Comparison of ENCODE assay signal across 12 cellular contexts in the genomic region with DNA sequence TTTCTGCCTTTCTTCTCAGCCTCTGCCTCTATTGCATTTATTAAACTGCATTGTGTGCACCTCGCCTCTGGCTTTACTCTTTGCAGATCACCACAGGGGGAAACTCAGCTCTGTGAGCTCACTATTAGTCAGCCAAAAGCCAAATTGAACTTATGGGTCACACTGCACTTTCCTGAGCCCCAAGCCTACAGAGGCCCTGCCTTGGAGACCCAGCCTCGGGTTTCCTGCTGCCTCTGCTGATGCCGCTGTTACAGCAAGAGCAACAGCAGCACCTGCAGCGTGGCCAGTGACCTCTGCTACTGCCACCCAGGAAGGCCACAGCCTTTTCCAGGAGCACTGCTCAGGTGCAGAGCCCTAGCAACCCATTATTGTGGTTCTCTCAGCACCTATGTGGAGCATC.
DNase-seq lines count a peak whose midpoint lies in the region; ATAC-seq and TF ChIP-seq lines count a peak whose summit lies in the region.
"Had no signal": no experiment of that assay in that cellular context is flagged by ENCODE, and none has a peak within 500 bp of the region (broad histone marks: within the 10 kb centered on the region; RNA-seq: fewer than 3 reads in every experiment).

No MANE protein-coding gene starts in this region.

- no peak for DNase-seq in GM10266 (ENCODE audit: extremely low spot score)
- DNase-seq in HT1080 (ENCODE audit: low read depth), result peak; percentile 89
- DNase-seq in NCI-H2081 (lab: John Stamatoyannopoulos, UW), result no peak
- no peak for DNase-seq in CD8-positive, alpha-beta T cell
- DNase-seq in substantia nigra (lab: John Stamatoyannopoulos, UW), result no peak
- DNase-seq: C1 segment of cervical spinal cord, heart left ventricle, Karpas-422, right cardiac atrium had no signal

- CTCF ChIA-PET in CD8-positive, alpha-beta T cell (lab: Charles Lee), result no interaction called here

- H3K9me3 Mint-ChIP-seq in activated T-helper 17 cell treated with anti-CD3 and anti-CD28 coated beads, Interleukin-2, amount 50 U/mL, for 72 hours, result no peaks in the 10 kb centered on the region
- H3K9me3 Mint-ChIP-seq in CD8-positive, alpha-beta T cell, result no peaks in the 10 kb centered on the region

- no peaks in the 10 kb centered on the region for H3K36me3 ChIP-seq in CD8-positive, alpha-beta T cell (ENCODE audit: insufficient read depth, low read length)
- H3K36me3 ChIP-seq: heart left ventricle had no signal

- no peaks in the 10 kb centered on the region for H3K27me3 ChIP-seq in CD8-positive, alpha-beta T cell (ENCODE audit: insufficient read depth, low read length)
- H3K27me3 ChIP-seq: heart left ventricle had no signal

- H3K27me3 Mint-ChIP-seq in activated T-helper 17 cell treated with anti-CD3 and anti-CD28 coated beads, Interleukin-2, amount 50 U/mL, for 72 hours, result no peaks in the 10 kb centered on the region
- H3K27me3 Mint-ChIP-seq in CD8-positive, alpha-beta T cell (ENCODE audit: low read depth), result no peaks in the 10 kb centered on the region

- peak; percentile 15 for TF ChIP-seq CTCF in GM10266 (IDR thresholded peaks at IDR 0.05; ENCODE audit: control insufficient read depth, insufficient read depth, low read depth, missing control alignments)
- TF ChIP-seq CTCF in CD8-positive, alpha-beta T cell (IDR thresholded peaks at IDR 0.05), result no peak

- ATAC-seq in GM21529 (IDR thresholded peaks at IDR 0.05; ENCODE audit: unreplicated experiment) (peak; percentile 32), esophagus mucosa (peak; percentile 52)
- no peak for ATAC-seq in activated T-helper 17 cell treated with anti-CD3 and anti-CD28 coated beads, Interleukin-2, amount 50 U/mL, for 72 hours (replicated peaks)
- no peak for ATAC-seq in CD8-positive, alpha-beta T cell
- ATAC-seq: heart left ventricle, right cardiac atrium had no signal

- intact Hi-C loops in CD8-positive, alpha-beta T cell (cut with DNase I, micrococcal nuclease), result no loop called here

- no peaks in the 10 kb centered on the region for H3K36me3 Mint-ChIP-seq in activated T-helper 17 cell treated with anti-CD3 and anti-CD28 coated beads, Interleukin-2, amount 50 U/mL, for 72 hours (ENCODE audit: low read depth)
- H3K36me3 Mint-ChIP-seq in CD8-positive, alpha-beta T cell, result no peaks in the 10 kb centered on the region

- POLR2A ChIA-PET in CD8-positive, alpha-beta T cell (lab: Charles Lee), result no interaction called here

- H3K4me3 Mint-ChIP-seq in activated T-helper 17 cell treated with anti-CD3 and anti-CD28 coated beads, Interleukin-2, amount 50 U/mL, for 72 hours, result no peak overlapping the region
- H3K4me3 Mint-ChIP-seq in CD8-positive, alpha-beta T cell, result no peak overlapping the region

- H3K4me3 ChIP-seq in CD8-positive, alpha-beta T cell (ENCODE audit: low read depth, low read length), result no peak overlapping the region
- H3K4me3 ChIP-seq: heart left ventricle had no signal

- no peaks in the 10 kb centered on the region for H3K9me3 ChIP-seq in CD8-positive, alpha-beta T cell (ENCODE audit: low read length)
- H3K9me3 ChIP-seq: heart left ventricle had no signal

- H3K27ac Mint-ChIP-seq in activated T-helper 17 cell treated with anti-CD3 and anti-CD28 coated beads, Interleukin-2, amount 50 U/mL, for 72 hours, result no peak overlapping the region
- no peak overlapping the region for H3K27ac Mint-ChIP-seq in CD8-positive, alpha-beta T cell

- H3K4me1 Mint-ChIP-seq in activated T-helper 17 cell treated with anti-CD3 and anti-CD28 coated beads, Interleukin-2, amount 50 U/mL, for 72 hours, result no peaks in the 10 kb centered on the region
- H3K4me1 Mint-ChIP-seq in CD8-positive, alpha-beta T cell (ENCODE audit: low read depth), result no peaks in the 10 kb centered on the region

- H3K27ac ChIP-seq in CD8-positive, alpha-beta T cell (ENCODE audit: low read depth, low read length), result no peak overlapping the region
- no peak overlapping the region for H3K27ac ChIP-seq in substantia nigra (ENCODE audit: low read depth, low read length, poor library complexity, severe bottlenecking)
- H3K27ac ChIP-seq: heart left ventricle had no signal

- no peaks in the 10 kb centered on the region for H3K4me1 ChIP-seq in CD8-positive, alpha-beta T cell (ENCODE audit: insufficient read depth, low read length)

Comparison
In these comparisons a context has a peak if more than half of its experiments do, and no peak if none do; other contexts are left out.
1. ATAC-seq: peak in GM21529 (single experiment) and esophagus mucosa (single experiment); none in activated T-helper 17 cell treated with anti-CD3 and anti-CD28 coated beads, Interleukin-2, amount 50 U/mL, for 72 hours (single experiment) and CD8-positive, alpha-beta T cell (single experiment).